ENCODE assay signal across 8 cellular contexts in genomic region chr16:381788-382717, GRCh38. TPM values are rescaled to one million over a fixed set of nuclear protein-coding genes. Genes with fewer than 3 reads are reported as not detected.
DNase-seq lines count a peak whose midpoint lies in the region; ATAC-seq and TF ChIP-seq lines count a peak whose summit lies in the region.

A gene with protein sequence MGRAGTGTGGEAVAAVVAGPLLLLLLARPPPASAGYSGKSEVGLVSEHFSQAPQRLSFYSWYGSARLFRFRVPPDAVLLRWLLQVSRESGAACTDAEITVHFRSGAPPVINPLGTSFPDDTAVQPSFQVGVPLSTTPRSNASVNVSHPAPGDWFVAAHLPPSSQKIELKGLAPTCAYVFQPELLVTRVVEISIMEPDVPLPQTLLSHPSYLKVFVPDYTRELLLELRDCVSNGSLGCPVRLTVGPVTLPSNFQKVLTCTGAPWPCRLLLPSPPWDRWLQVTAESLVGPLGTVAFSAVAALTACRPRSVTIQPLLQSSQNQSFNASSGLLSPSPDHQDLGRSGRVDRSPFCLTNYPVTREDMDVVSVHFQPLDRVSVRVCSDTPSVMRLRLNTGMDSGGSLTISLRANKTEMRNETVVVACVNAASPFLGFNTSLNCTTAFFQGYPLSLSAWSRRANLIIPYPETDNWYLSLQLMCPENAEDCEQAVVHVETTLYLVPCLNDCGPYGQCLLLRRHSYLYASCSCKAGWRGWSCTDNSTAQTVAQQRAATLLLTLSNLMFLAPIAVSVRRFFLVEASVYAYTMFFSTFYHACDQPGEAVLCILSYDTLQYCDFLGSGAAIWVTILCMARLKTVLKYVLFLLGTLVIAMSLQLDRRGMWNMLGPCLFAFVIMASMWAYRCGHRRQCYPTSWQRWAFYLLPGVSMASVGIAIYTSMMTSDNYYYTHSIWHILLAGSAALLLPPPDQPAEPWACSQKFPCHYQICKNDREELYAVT (minus strand): TSS chr16:381978. CDS start chr16:381821, 157 bp downstream.

- peak within 1 kb of the TSS; percentile 78 for H3K27ac ChIP-seq in layer of hippocampus (ENCODE audit: low read depth, low read length)

- no peak for TF ChIP-seq CTCF in chondrocyte (IDR thresholded peaks at IDR 0.05)

- DNase-seq in COLO668 (lab: John Stamatoyannopoulos, UW; ENCODE audit: unreplicated experiment) = peak; percentile 85
- peak; percentile 39 for DNase-seq in LHCN-M2 (ENCODE audit: low read depth)
- no peak for DNase-seq in chondrocyte (ENCODE audit: low spot score)
- peak; percentile 79 for DNase-seq in stimulated activated CD4-positive, alpha-beta T cell treated with anti-CD3 and anti-CD28 coated beads, Interleukin-15, amount 100 ng/mL, for 24 hours

- peak; percentile 47 for ATAC-seq in GM21360 (IDR thresholded peaks at IDR 0.05; ENCODE audit: unreplicated experiment)
- ATAC-seq in activated CD4-positive, CD25-positive, alpha-beta regulatory T cell treated with anti-CD3 and anti-CD28 coated beads, Interleukin-2, amount 50 U/mL, for 24 hours = peak; percentile 67 to 73
- no peak for ATAC-seq in HG03378 (IDR thresholded peaks at IDR 0.05; ENCODE audit: unreplicated experiment)

- no peaks in the 10 kb centered on the region for H3K27me3 Mint-ChIP-seq in chondrocyte (ENCODE audit: low read depth)

- peak within 1 kb of the TSS; percentile 66 for H3K27ac Mint-ChIP-seq in chondrocyte (ENCODE audit: unreplicated experiment)

- peak within 1 kb of the TSS; percentile 77 for H3K4me3 Mint-ChIP-seq in chondrocyte (ENCODE audit: unreplicated experiment)

- no peaks in the 10 kb centered on the region for H3K27me3 ChIP-seq in layer of hippocampus (ENCODE audit: control insufficient read depth, insufficient read depth, low read length)

- H3K36me3 Mint-ChIP-seq in chondrocyte (ENCODE audit: low read depth) = peaks cover under 1% of the 10 kb centered on the region

- peaks cover 27% of the 10 kb centered on the region for H3K4me1 Mint-ChIP-seq in chondrocyte (ENCODE audit: low read depth)

- H3K9me3 Mint-ChIP-seq in chondrocyte (ENCODE audit: low read depth) = no peaks in the 10 kb centered on the region

RNA-seq across cellular contexts. Expression of the gene that starts here (rescaled TPM):
- total RNA-seq in LHCN-M2 (2014; rRNA removed) (72.4 and 90.2 TPM in 2 replicates), chondrocyte (49.5 to 61.2 TPM (median 59.7 TPM) in 3 replicates)
- 117 TPM for polyA plus RNA-seq in LHCN-M2 (2012)
